Comparison of ENCODE assay signal across 2 cellular contexts in genomic region chr10:89836840-89837172, GRCh38.
TF ChIP-seq lines count a peak whose summit lies in the region.

No MANE protein-coding gene starts in this region.

TF ChIP-seq in liver, 16 proteins besides CTCF, POLR2A, EP300 and RAD21 (continued from another document):
- no peak for TF ChIP-seq REST (IDR thresholded peaks at IDR 0.05)
- TF ChIP-seq MAX (IDR thresholded peaks at IDR 0.05) = no peak
- TF ChIP-seq YY1 (IDR thresholded peaks at IDR 0.05) = no peak
- no peak for TF ChIP-seq SP1 (IDR thresholded peaks at IDR 0.05)
- no peak for TF ChIP-seq RXRA (IDR thresholded peaks at IDR 0.05)
- no peak for TF ChIP-seq TAF1 (conservative IDR thresholded peaks at IDR 0.05)
- no peak for TF ChIP-seq JUND (IDR thresholded peaks at IDR 0.05)
- TF ChIP-seq EGR1 (IDR thresholded peaks at IDR 0.05; ENCODE audit: low read depth in 2 of 2) = no peak
- TF ChIP-seq GABPA (IDR thresholded peaks at IDR 0.05 in 1 of 2, conservative IDR thresholded peaks at IDR 0.05 in 1 of 2) = no peak

TF ChIP-seq in HepG2, 621 proteins besides CTCF, POLR2A, EP300 and RAD21 (continued from another document):
- TF ChIP-seq TSC22D2 (CRISPR knock-in tag; IDR thresholded peaks at IDR 0.05; ENCODE audit: borderline replicate concordance) = no peak
- TF ChIP-seq ZFP41 (CRISPR knock-in tag; IDR thresholded peaks at IDR 0.05; ENCODE audit: borderline replicate concordance) = no peak
- no peak for TF ChIP-seq KDM2A (CRISPR knock-in tag; IDR thresholded peaks at IDR 0.05; ENCODE audit: borderline replicate concordance, low read depth)
- TF ChIP-seq RXRA (CRISPR knock-in tag; IDR thresholded peaks at IDR 0.05) = no peak
- no peak for TF ChIP-seq ZNF207 (IDR thresholded peaks at IDR 0.05; ENCODE audit: borderline replicate concordance)
- TF ChIP-seq ZNF34 (CRISPR knock-in tag; IDR thresholded peaks at IDR 0.05; ENCODE audit: borderline replicate concordance) = no peak
TF ChIP-seq in HepG2: peak in this region for 0.
